ENCODE assay signal across 8 cellular contexts in genomic region chr19:12163841-12164240, GRCh38. TPM values are rescaled to one million over a fixed set of nuclear protein-coding genes. Genes with fewer than 3 reads are reported as not detected.
A peak's percentile ranks its signal among the peaks of the same experiment; 100 is the strongest.
DNase-seq lines count a peak whose midpoint lies in the region; ATAC-seq and TF ChIP-seq lines count a peak whose summit lies in the region.

No MANE protein-coding gene starts in this region.

- peaks cover 57% of the 10 kb centered on the region for H3K79me2 ChIP-seq in neural progenitor cell (ENCODE audit: low read depth)

- no peak overlapping the region for H3K27ac ChIP-seq in neural progenitor cell

- no peak for ATAC-seq in effector memory CD8-positive, alpha-beta T cell (replicated peaks)

- no peaks in the 10 kb centered on the region for H3K36me3 ChIP-seq in neural progenitor cell

- peaks cover 24 to 33% of the 10 kb centered on the region in 2 donors for H3K4me1 Mint-ChIP-seq in effector memory CD8-positive, alpha-beta T cell (ENCODE audit: low read depth in 2 of 2)
- peaks cover 11% of the 10 kb centered on the region for H3K4me1 Mint-ChIP-seq in neural progenitor cell

- no peaks in the 10 kb centered on the region for H3K27me3 ChIP-seq in neural progenitor cell

- H3K9me3 ChIP-seq in neural progenitor cell (ENCODE audit: low read depth): no peaks in the 10 kb centered on the region

- H3K4me1 ChIP-seq in neural progenitor cell: peaks cover 5% of the 10 kb centered on the region

- DNase-seq in Caki2 (ENCODE audit: low read depth) (peak; percentile 19), NCI-H69 (lab: John Stamatoyannopoulos, UW) (peak; percentile 14), neural progenitor cell (ENCODE audit: low spot score) (peak; percentile 24), NCI-H128 (lab: John Stamatoyannopoulos, UW; ENCODE audit: unreplicated experiment) (no peak), NCI-H748 treated with DMSO at 0.1 percent for 48 hours (lab: John Stamatoyannopoulos, UW) (no peak)
- no peak for DNase-seq in effector memory CD8-positive, alpha-beta T cell
- no peak for DNase-seq in activated effector memory CD4-positive, alpha-beta T cell treated with anti-CD3 and anti-CD28 coated beads, Interleukin-2, amount 50 U/mL, for 16 hours
- no peak for DNase-seq in stimulated activated CD4-positive, alpha-beta T cell treated with anti-CD3 and anti-CD28 coated beads, Interleukin-4, amount 100 ng/mL, for 24 hours

- no peak for TF ChIP-seq CTCF in neural progenitor cell (IDR thresholded peaks at IDR 0.05)

- H2AFZ ChIP-seq in neural progenitor cell (replicated peaks): no peak overlapping the region

- H3K9me3 Mint-ChIP-seq in effector memory CD8-positive, alpha-beta T cell: no peaks in the 10 kb centered on the region
- H3K9me3 Mint-ChIP-seq in neural progenitor cell: peaks cover 39% of the 10 kb centered on the region

- H3K36me3 Mint-ChIP-seq in effector memory CD8-positive, alpha-beta T cell (ENCODE audit: insufficient read depth): peaks cover 26% of the 10 kb centered on the region
- H3K36me3 Mint-ChIP-seq in neural progenitor cell: peaks cover 36% of the 10 kb centered on the region

- H3K4me2 ChIP-seq in neural progenitor cell: peak overlapping the region; percentile 95

- H3F3A ChIP-seq in neural progenitor cell (ENCODE audit: low read depth): peaks cover 5% of the 10 kb centered on the region

- in situ Hi-C loops in Caki2 (cut with HindIII; ENCODE audit: low pct_unique_long_range_greater_than_20kb, low sequenced_read_pairs): no loop called here

- peak overlapping the region; percentile 99 to 100 for H3K27ac Mint-ChIP-seq in effector memory CD8-positive, alpha-beta T cell
- peak overlapping the region; percentile 72 for H3K27ac Mint-ChIP-seq in neural progenitor cell

- H3K4me3 Mint-ChIP-seq in effector memory CD8-positive, alpha-beta T cell: peak overlapping the region; percentile 100
- peak overlapping the region; percentile 93 for H3K4me3 Mint-ChIP-seq in neural progenitor cell

- H3K4me3 ChIP-seq in neural progenitor cell: peak overlapping the region; percentile 85

- H4K20me1 ChIP-seq in neural progenitor cell (ENCODE audit: low read depth): peaks cover 8% of the 10 kb centered on the region

- H3K27me3 Mint-ChIP-seq in effector memory CD8-positive, alpha-beta T cell: no peaks in the 10 kb centered on the region
- peaks cover 3% of the 10 kb centered on the region for H3K27me3 Mint-ChIP-seq in neural progenitor cell (ENCODE audit: insufficient read depth, low read depth)

- peak overlapping the region; percentile 92 for H3K9ac ChIP-seq in neural progenitor cell

RNA-seq across cellular contexts. Expression of gene ZNF136, which starts 0.9 kb away (rescaled TPM):
- 1.1 and 6.6 TPM in 2 replicates for total RNA-seq in Caki2 (2014; rRNA removed; shearing (Covaris generic); ENCODE audit: low replicate concordance)
- 16.7 and 17.8 TPM in 2 replicates for total RNA-seq in neural progenitor cell (ENCODE audit: low replicate concordance)

RNA-seq across cellular contexts. Expression of gene ZNF625, which starts 7.3 kb away (rescaled TPM):
- not detected in 2 replicates for total RNA-seq in Caki2 (2014; rRNA removed; shearing (Covaris generic); ENCODE audit: low replicate concordance)
- total RNA-seq in neural progenitor cell (ENCODE audit: low replicate concordance): 39.8 and 42.9 TPM in 2 replicates

RNA-seq across cellular contexts. Expression of gene ZNF20, which starts 23.7 kb away (rescaled TPM):
- total RNA-seq in Caki2 (2014; rRNA removed; shearing (Covaris generic); ENCODE audit: low replicate concordance): 3.4 and 20.8 TPM in 2 replicates
- total RNA-seq in neural progenitor cell (ENCODE audit: low replicate concordance): 27.9 and 29.4 TPM in 2 replicates

Comparison
In these comparisons a context has a peak if more than half of its experiments do, and no peak if none do; other contexts are left out.
1. DNase-seq: peak in Caki2 (single experiment), NCI-H69 (single experiment) and neural progenitor cell (single experiment); none in effector memory CD8-positive, alpha-beta T cell (0 of 3), NCI-H128 (single experiment), NCI-H748 treated with DMSO at 0.1 percent for 48 hours (single experiment), activated effector memory CD4-positive, alpha-beta T cell treated with anti-CD3 and anti-CD28 coated beads, Interleukin-2, amount 50 U/mL, for 16 hours (single experiment) and stimulated activated CD4-positive, alpha-beta T cell treated with anti-CD3 and anti-CD28 coated beads, Interleukin-4, amount 100 ng/mL, for 24 hours (single experiment).
2. RNA of gene ZNF625, which starts 7.3 kb away (total RNA-seq): 39.8 to 42.9 TPM in neural progenitor cell; not detected in Caki2; every median in the first group is over 10 times any median in the second.